ENCODE assay signal across 8 cellular contexts in the genomic region with DNA sequence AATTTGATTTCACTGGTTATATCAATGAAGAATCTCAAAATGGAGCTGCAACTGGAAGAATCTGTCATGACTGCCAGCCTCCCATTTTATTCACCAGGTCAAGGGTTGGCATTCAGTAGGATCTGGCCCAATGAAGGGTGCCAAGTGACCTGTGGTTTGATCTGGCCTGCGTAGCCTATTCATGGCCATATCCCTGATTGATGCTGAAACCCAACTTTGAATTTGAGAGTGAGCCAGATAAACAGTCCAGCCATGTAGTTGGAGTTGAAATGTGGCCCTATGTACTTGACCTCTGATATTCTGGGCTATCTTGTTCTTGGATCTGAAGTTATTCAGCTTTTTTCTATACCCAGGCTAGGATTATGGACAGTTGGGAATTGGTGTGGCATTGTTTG. TPM values are rescaled to one million over a fixed set of nuclear protein-coding genes. Genes with fewer than 3 reads are reported as not detected.
DNase-seq lines count a peak whose midpoint lies in the region; ATAC-seq and TF ChIP-seq lines count a peak whose summit lies in the region.

No MANE protein-coding gene starts in this region.

- H3K4me3 Mint-ChIP-seq in activated CD4-positive, alpha-beta T cell treated with anti-CD3 and anti-CD28 coated beads for 36 hours, result peak overlapping the region; percentile 94
- H3K4me3 Mint-ChIP-seq in activated naive CD8-positive, alpha-beta T cell treated with anti-CD3 and anti-CD28 coated beads for 36 hours, result peak overlapping the region; percentile 98

- peaks cover 59% of the 10 kb centered on the region for H3K4me1 Mint-ChIP-seq in activated CD4-positive, alpha-beta T cell treated with anti-CD3 and anti-CD28 coated beads for 36 hours
- peaks cover 49% of the 10 kb centered on the region for H3K4me1 Mint-ChIP-seq in activated naive CD8-positive, alpha-beta T cell treated with anti-CD3 and anti-CD28 coated beads for 36 hours

- ATAC-seq in activated CD4-positive, alpha-beta T cell treated with anti-CD3 and anti-CD28 coated beads for 36 hours, result no peak
- ATAC-seq in HG02678 (IDR thresholded peaks at IDR 0.05; ENCODE audit: unreplicated experiment), result no peak

- intact Hi-C loops in activated CD4-positive, alpha-beta T cell treated with anti-CD3 and anti-CD28 coated beads for 36 hours (cut with DNase I, micrococcal nuclease), result loop anchor here (2.0 to 5.0 kb wide), 4 partner anchors 40 to 887 kb away; a partner anchor contains a TSS
- intact Hi-C loops in testis (cut with DNase I; ENCODE audit: low total_unique reads), result no loop called here

- no peaks in the 10 kb centered on the region for H3K36me3 ChIP-seq in kidney epithelial cell (ENCODE audit: control insufficient read depth, insufficient read depth, low read length)
- H3K36me3 ChIP-seq in testis (ENCODE audit: low read depth, missing control alignments), result no peaks in the 10 kb centered on the region

- peak overlapping the region; percentile 61 for H3K27ac Mint-ChIP-seq in activated CD4-positive, alpha-beta T cell treated with anti-CD3 and anti-CD28 coated beads for 36 hours
- peak overlapping the region; percentile 6 for H3K27ac Mint-ChIP-seq in activated naive CD8-positive, alpha-beta T cell treated with anti-CD3 and anti-CD28 coated beads for 36 hours

- peaks cover 5% of the 10 kb centered on the region for H3K9me3 Mint-ChIP-seq in activated CD4-positive, alpha-beta T cell treated with anti-CD3 and anti-CD28 coated beads for 36 hours (ENCODE audit: low read depth)
- H3K9me3 Mint-ChIP-seq in activated naive CD8-positive, alpha-beta T cell treated with anti-CD3 and anti-CD28 coated beads for 36 hours, result peaks cover 2% of the 10 kb centered on the region

- peaks cover 26% of the 10 kb centered on the region for H3K4me1 ChIP-seq in testis

- POLR2A ChIA-PET in activated CD4-positive, alpha-beta T cell treated with anti-CD3 and anti-CD28 coated beads for 36 hours (lab: Charles Lee), result interaction anchor here (0.7 kb wide), 1 partner anchor 256 kb away, joined by 3 read pairs; no protein-coding TSS in a partner anchor

- in situ Hi-C loops in KBM-7 (cut with MboI; ENCODE audit: low pct_unique_long_range_greater_than_20kb, low sequenced_read_pairs), result no loop called here

- WGBS in testis, 2 donors, result 14 to 15% methylated on average over 1 of the region's 1 CpG

- peaks cover 8% of the 10 kb centered on the region for H3K36me3 Mint-ChIP-seq in activated CD4-positive, alpha-beta T cell treated with anti-CD3 and anti-CD28 coated beads for 36 hours (ENCODE audit: low read depth)
- H3K36me3 Mint-ChIP-seq in activated naive CD8-positive, alpha-beta T cell treated with anti-CD3 and anti-CD28 coated beads for 36 hours, result peaks cover 19% of the 10 kb centered on the region

- H3K9me3 ChIP-seq in testis, result no peaks in the 10 kb centered on the region

- H3K4me3 ChIP-seq in kidney epithelial cell (ENCODE audit: low read depth, low read length), result peak overlapping the region; percentile 95
- peak overlapping the region; percentile 95 to 98 for H3K4me3 ChIP-seq in testis

- H3K27ac ChIP-seq in testis, result peak overlapping the region; percentile 99 to 100

- no peak for TF ChIP-seq CTCF in kidney epithelial cell (IDR thresholded peaks at IDR 0.05; ENCODE audit: insufficient read depth, low read length, poor library complexity, severe bottlenecking)
- no peak for TF ChIP-seq CTCF in testis (IDR thresholded peaks at IDR 0.05)

- TF ChIP-seq POLR2A in testis (IDR thresholded peaks at IDR 0.05), result no peak

- no peaks in the 10 kb centered on the region for H3K27me3 Mint-ChIP-seq in activated CD4-positive, alpha-beta T cell treated with anti-CD3 and anti-CD28 coated beads for 36 hours
- H3K27me3 Mint-ChIP-seq in activated naive CD8-positive, alpha-beta T cell treated with anti-CD3 and anti-CD28 coated beads for 36 hours, result no peaks in the 10 kb centered on the region

- H3K27me3 ChIP-seq in kidney epithelial cell (ENCODE audit: control insufficient read depth, insufficient read depth, low read length) (no peaks in the 10 kb centered on the region), testis (no peaks in the 10 kb centered on the region)

- no peak for DNase-seq in activated CD4-positive, alpha-beta T cell treated with anti-CD3 and anti-CD28 coated beads for 36 hours
- DNase-seq in activated CD4-positive, alpha-beta T cell treated with anti-CD3 and anti-CD28 coated beads for 1 hour, result no peak
- DNase-seq in activated naive CD8-positive, alpha-beta T cell treated with anti-CD3 and anti-CD28 coated beads for 36 hours, result no peak
- no peak for DNase-seq in kidney epithelial cell (ENCODE audit: low read depth)
- peak; percentile 28 for DNase-seq in testis
- DNase-seq in KBM-7, result no peak
- DNase-seq in middle frontal gyrus (ENCODE audit: extremely low spot score, low spot score), result no peak

- CTCF ChIA-PET in activated CD4-positive, alpha-beta T cell treated with anti-CD3 and anti-CD28 coated beads for 36 hours (lab: Charles Lee), result interaction anchor here (0.5 kb wide), 2 partner anchors 51 to 238 kb away, joined by 3 to 4 read pairs; no protein-coding TSS in a partner anchor

RNA-seq across cellular contexts. Expression of a gene that starts 1.5 kb away (rescaled TPM):
- 10 to 100 TPM; 40.1 to 42.9 TPM for total RNA-seq in activated CD4-positive, alpha-beta T cell treated with anti-CD3 and anti-CD28 coated beads for 36 hours
- total RNA-seq in activated naive CD8-positive, alpha-beta T cell treated with anti-CD3 and anti-CD28 coated beads for 36 hours, result 10 to 100 TPM; 32.4 to 36.7 TPM
- total RNA-seq in kidney epithelial cell (18.8 and 20.1 TPM in 2 replicates), testis (10 to 100 TPM; 82.4 to 87.9 TPM)
- 42.1 TPM for polyA plus RNA-seq in testis (ENCODE audit: insufficient read depth, low read depth, low replicate concordance)
